1 cellular context compared by ENCODE assay signal in genomic region chr16:84085774-84086173, GRCh38.
TF ChIP-seq lines count a peak whose summit lies in the region.

No MANE protein-coding gene starts in this region.

TF ChIP-seq in WTC11, 78 proteins besides CTCF, POLR2A, EP300 and RAD21:
- TF ChIP-seq MLX (CRISPR knock-in tag; IDR thresholded peaks at IDR 0.05) (no peak), RELA (CRISPR knock-in tag; IDR thresholded peaks at IDR 0.05; ENCODE audit: borderline replicate concordance) (no peak)
